ENCODE assay signal across 23 cellular contexts in genomic region chr17:54813896-54814295, GRCh38.
"Had no signal": no experiment of that assay in that cellular context is flagged by ENCODE, and none has a peak within 500 bp of the region (broad histone marks: within the 10 kb centered on the region; RNA-seq: fewer than 3 reads in every experiment).

No MANE protein-coding gene starts in this region.

- H3K27me3 Mint-ChIP-seq: activated B cell treated with CpG ODN at 0.5 μM for 24 hours; activated CD4-positive, alpha-beta T cell treated with anti-CD3 and anti-CD28 coated beads, Interleukin-2, amount 10 ng/mL, durations not matched to agents 7 days and 5 days had no signal

- H3K27ac ChIP-seq: brain microvascular endothelial cell, cardiac muscle cell had no signal

- H3K4me3 ChIP-seq: cardiac muscle cell, MG63 had no signal

- FAIRE-seq: RCC 7860 had no signal

- H3K27ac Mint-ChIP-seq: activated B cell treated with CpG ODN at 0.5 μM for 24 hours; activated CD4-positive, alpha-beta memory T cell treated with anti-CD3 and anti-CD28 coated beads for 36 hours; activated CD4-positive, alpha-beta T cell treated with anti-CD3 and anti-CD28 coated beads, Interleukin-2, amount 10 ng/mL, durations not matched to agents 7 days and 5 days; activated naive CD4-positive, alpha-beta T cell treated with anti-CD3 and anti-CD28 coated beads for 36 hours; activated naive CD8-positive, alpha-beta T cell; activated T-helper 17 cell treated with anti-CD3 and anti-CD28 coated beads, Interleukin-2, amount 50 U/mL, for 72 hours; T-helper 1 cell treated with Interleukin-12 subunit alpha and Interleukin-12 subunit beta and Interleukin-4 antibody, amounts not matched to agents 30 μg/mL and 1 μg/mL, for 36 hours had no signal

- H3K36me3 ChIP-seq: brain microvascular endothelial cell, cardiac muscle cell, MG63 had no signal

- DNase-seq: activated B cell treated with CpG ODN at 0.5 μM for 24 hours; activated CD4-positive, alpha-beta memory T cell treated with anti-CD3 and anti-CD28 coated beads for 36 hours; activated CD4-positive, alpha-beta T cell treated with anti-CD3 and anti-CD28 coated beads for 1 hour; activated CD4-positive, alpha-beta T cell treated with anti-CD3 and anti-CD28 coated beads, Interleukin-2, amount 10 ng/mL, durations not matched to agents 7 days and 5 days; activated CD8-positive, alpha-beta memory T cell treated with anti-CD3 and anti-CD28 coated beads for 24 hours; activated gamma-delta T cell; activated naive CD4-positive, alpha-beta T cell treated with anti-CD3 and anti-CD28 coated beads for 36 hours; activated T-cell treated with anti-CD3 and anti-CD28 coated beads, Interleukin-2, amount 50 U/mL, for 4 hours; amygdala; brain microvascular endothelial cell; MG63; MV-4-11; NCI-H1105; NCI-H1436 treated with DMSO at 0.1 percent for 48 hours; NCI-H187; NCI-H2081; NCI-H524; SHP77 treated with DMSO at 0.1 percent for 48 hours had no signal

- H3K4me1 Mint-ChIP-seq: activated B cell treated with CpG ODN at 0.5 μM for 24 hours; activated CD4-positive, alpha-beta T cell treated with anti-CD3 and anti-CD28 coated beads, Interleukin-2, amount 10 ng/mL, durations not matched to agents 7 days and 5 days; activated T-helper 17 cell treated with anti-CD3 and anti-CD28 coated beads, Interleukin-2, amount 50 U/mL, for 72 hours had no signal

- H3K9me3 Mint-ChIP-seq: activated B cell treated with CpG ODN at 0.5 μM for 24 hours; activated CD4-positive, alpha-beta memory T cell treated with anti-CD3 and anti-CD28 coated beads for 36 hours; activated CD4-positive, alpha-beta T cell treated with anti-CD3 and anti-CD28 coated beads, Interleukin-2, amount 10 ng/mL, durations not matched to agents 7 days and 5 days; activated naive CD4-positive, alpha-beta T cell treated with anti-CD3 and anti-CD28 coated beads for 36 hours; activated T-cell treated with anti-CD3 and anti-CD28 coated beads, Interleukin-2, amount 50 U/mL, for 4 hours; activated T-helper 17 cell treated with anti-CD3 and anti-CD28 coated beads, Interleukin-2, amount 50 U/mL, for 72 hours; T-helper 1 cell treated with Interleukin-12 subunit alpha and Interleukin-12 subunit beta and Interleukin-4 antibody, amounts not matched to agents 30 μg/mL and 1 μg/mL, for 36 hours had no signal

- ATAC-seq: activated T-cell treated with anti-CD3 and anti-CD28 coated beads, Interleukin-2, amount 50 U/mL, for 4 hours; activated T-helper 17 cell treated with anti-CD3 and anti-CD28 coated beads, Interleukin-2, amount 50 U/mL, for 72 hours had no signal

- H3K9me3 ChIP-seq: MG63 had no signal

- H3K4me3 Mint-ChIP-seq: activated B cell treated with CpG ODN at 0.5 μM for 24 hours; activated CD4-positive, alpha-beta memory T cell treated with anti-CD3 and anti-CD28 coated beads for 36 hours; activated CD4-positive, alpha-beta T cell treated with anti-CD3 and anti-CD28 coated beads, Interleukin-2, amount 10 ng/mL, durations not matched to agents 7 days and 5 days; activated naive CD4-positive, alpha-beta T cell treated with anti-CD3 and anti-CD28 coated beads for 36 hours; activated naive CD8-positive, alpha-beta T cell; activated T-cell treated with anti-CD3 and anti-CD28 coated beads, Interleukin-2, amount 50 U/mL, for 4 hours; activated T-helper 17 cell treated with anti-CD3 and anti-CD28 coated beads, Interleukin-2, amount 50 U/mL, for 72 hours; T-helper 1 cell treated with Interleukin-12 subunit alpha and Interleukin-12 subunit beta and Interleukin-4 antibody, amounts not matched to agents 30 μg/mL and 1 μg/mL, for 36 hours had no signal

- H3K27me3 ChIP-seq: brain microvascular endothelial cell, cardiac muscle cell had no signal

- H3K36me3 Mint-ChIP-seq: activated CD4-positive, alpha-beta memory T cell treated with anti-CD3 and anti-CD28 coated beads for 36 hours; activated naive CD8-positive, alpha-beta T cell had no signal
